ENCODE assay signal across 17 cellular contexts in genomic region chr5:137486707-137487106, GRCh38. TPM values are rescaled to one million over a fixed set of nuclear protein-coding genes. Genes with fewer than 3 reads are reported as not detected.
DNase-seq lines count a peak whose midpoint lies in the region; ATAC-seq lines count a peak whose summit lies in the region.
"Had no signal": no experiment of that assay in that cellular context is flagged by ENCODE, and none has a peak within 500 bp of the region (broad histone marks: within the 10 kb centered on the region; RNA-seq: fewer than 3 reads in every experiment).

No MANE protein-coding gene starts in this region.

- H3K4me3 Mint-ChIP-seq in natural killer cell treated with Interleukin-12 subunit alpha and Interleukin-12 subunit beta and Interleukin-15 and Interleukin-18, amount 100 ng/mL, for 72 hours, result no peak overlapping the region
- H3K4me3 Mint-ChIP-seq: activated T-cell treated with anti-CD3 and anti-CD28 coated beads, Interleukin-2, amount 50 U/mL, for 72 hours; mesothelial cell of epicardium; T-helper 1 cell treated with Interleukin-12 subunit alpha and Interleukin-12 subunit beta and Interleukin-4 antibody, amounts not matched to agents 30 μg/mL and 1 μg/mL, for 36 hours had no signal

- no peak overlapping the region for H3K4me3 ChIP-seq in skeletal muscle tissue (ENCODE audit: low read length in 3 of 3)
- H3K4me3 ChIP-seq: cardiac muscle cell, PC-9 had no signal

- H3K36me3 ChIP-seq in skeletal muscle tissue (ENCODE audit: control insufficient read depth in 3 of 3, insufficient read depth in 3 of 3, low read length in 3 of 3), result no peaks in the 10 kb centered on the region
- H3K36me3 ChIP-seq: cardiac muscle cell had no signal

- H3K4me1 Mint-ChIP-seq in natural killer cell treated with Interleukin-12 subunit alpha and Interleukin-12 subunit beta and Interleukin-15 and Interleukin-18, amount 100 ng/mL, for 72 hours (ENCODE audit: low read depth in 2 of 2), result no peaks in the 10 kb centered on the region
- H3K4me1 Mint-ChIP-seq: mesothelial cell of epicardium had no signal

- H3K4me1 ChIP-seq in skeletal muscle tissue (ENCODE audit: control insufficient read depth in 3 of 3, insufficient read depth in 3 of 3, low read length in 3 of 3), result peaks cover 0 to 11% (median 0%) of the 10 kb centered on the region in 3 donors

- no peaks in the 10 kb centered on the region for H3K9me3 Mint-ChIP-seq in natural killer cell treated with Interleukin-12 subunit alpha and Interleukin-12 subunit beta and Interleukin-15 and Interleukin-18, amount 100 ng/mL, for 72 hours
- H3K9me3 Mint-ChIP-seq: activated T-cell treated with anti-CD3 and anti-CD28 coated beads, Interleukin-2, amount 50 U/mL, for 72 hours; mesothelial cell of epicardium; T-helper 1 cell treated with Interleukin-12 subunit alpha and Interleukin-12 subunit beta and Interleukin-4 antibody, amounts not matched to agents 30 μg/mL and 1 μg/mL, for 36 hours had no signal

- no peak overlapping the region for H3K9ac ChIP-seq in skeletal muscle tissue (ENCODE audit: low read depth in 1 of 3, low read length in 3 of 3)

- no peaks in the 10 kb centered on the region for H3K9me3 ChIP-seq in skeletal muscle tissue (ENCODE audit: control insufficient read depth in 3 of 3, low read length in 3 of 3)

- H3K27ac Mint-ChIP-seq in natural killer cell treated with Interleukin-12 subunit alpha and Interleukin-12 subunit beta and Interleukin-15 and Interleukin-18, amount 100 ng/mL, for 72 hours, result no peak overlapping the region
- H3K27ac Mint-ChIP-seq: activated T-cell treated with anti-CD3 and anti-CD28 coated beads, Interleukin-2, amount 50 U/mL, for 72 hours; mesothelial cell of epicardium; T-helper 1 cell treated with Interleukin-12 subunit alpha and Interleukin-12 subunit beta and Interleukin-4 antibody, amounts not matched to agents 30 μg/mL and 1 μg/mL, for 36 hours had no signal

- H3K27ac ChIP-seq in angular gyrus (ENCODE audit: low read depth, low read length) (peak overlapping the region; percentile 57), skeletal muscle tissue (ENCODE audit: low read depth, low read length) (peak overlapping the region; percentile 3)
- H3K27ac ChIP-seq: cardiac muscle cell, PC-9 had no signal

- no peak for ATAC-seq in natural killer cell treated with Interleukin-12 subunit alpha and Interleukin-12 subunit beta and Interleukin-15 and Interleukin-18, amount 100 ng/mL, for 72 hours
- ATAC-seq in GM18498 (IDR thresholded peaks at IDR 0.05; ENCODE audit: unreplicated experiment), result no peak
- ATAC-seq: activated T-cell treated with anti-CD3 and anti-CD28 coated beads, Interleukin-2, amount 50 U/mL, for 72 hours had no signal

- H3K27me3 ChIP-seq in skeletal muscle tissue (ENCODE audit: control insufficient read depth in 3 of 3, insufficient read depth in 3 of 3, low read length in 3 of 3), result no peaks in the 10 kb centered on the region
- H3K27me3 ChIP-seq: cardiac muscle cell had no signal

- peaks cover 6 to 22% of the 10 kb centered on the region in 2 donors for H3K27me3 Mint-ChIP-seq in natural killer cell treated with Interleukin-12 subunit alpha and Interleukin-12 subunit beta and Interleukin-15 and Interleukin-18, amount 100 ng/mL, for 72 hours

- no peaks in the 10 kb centered on the region for H3K36me3 Mint-ChIP-seq in natural killer cell treated with Interleukin-12 subunit alpha and Interleukin-12 subunit beta and Interleukin-15 and Interleukin-18, amount 100 ng/mL, for 72 hours
- H3K36me3 Mint-ChIP-seq: mesothelial cell of epicardium had no signal

- DNase-seq in GM04503 (ENCODE audit: low read depth), result peak; percentile 70
- DNase-seq in glomerular endothelial cell (ENCODE audit: extremely low read depth, low read depth, low spot score), result peak; percentile 56
- DNase-seq in DMS153 treated with DMSO at 0.1 percent for 48 hours (lab: John Stamatoyannopoulos, UW; ENCODE audit: unreplicated experiment), result no peak
- no peak for DNase-seq in natural killer cell treated with Interleukin-12 subunit alpha and Interleukin-12 subunit beta and Interleukin-15 and Interleukin-18, amount 100 ng/mL, for 72 hours (ENCODE audit: low spot score)
- DNase-seq in HCEC 1CT, result no peak
- DNase-seq: activated CD4-positive, alpha-beta T cell treated with anti-CD3 and anti-CD28 coated beads for 4 hours; activated T-cell treated with anti-CD3 and anti-CD28 coated beads, Interleukin-2, amount 50 U/mL, for 72 hours; erythroblast; NCI-H1417 treated with DMSO at 0.1 percent for 48 hours; NCI-H446 had no signal

RNA-seq across cellular contexts. Expression of gene SPOCK1, which starts 12.4 kb away (rescaled TPM):
- total RNA-seq in glomerular endothelial cell (11.8 and 24.4 TPM in 2 replicates), skeletal muscle tissue (3.7 TPM)
- not detected for total RNA-seq in natural killer cell treated with Interleukin-12 subunit alpha and Interleukin-12 subunit beta and Interleukin-15 and Interleukin-18, amount 100 ng/mL, for 72 hours
- total RNA-seq: activated T-cell treated with anti-CD3 and anti-CD28 coated beads, Interleukin-2, amount 50 U/mL, for 72 hours had no signal

Comparison
In these comparisons a context has a peak if more than half of its experiments do, and no peak if none do; other contexts are left out.
1. DNase-seq: peak in GM04503 (single experiment) and glomerular endothelial cell (single experiment); none in DMS153 treated with DMSO at 0.1 percent for 48 hours (single experiment), natural killer cell treated with Interleukin-12 subunit alpha and Interleukin-12 subunit beta and Interleukin-15 and Interleukin-18, amount 100 ng/mL, for 72 hours (single experiment) and HCEC 1CT (single experiment).